ENCODE assay signal across 13 cellular contexts in the genomic region with DNA sequence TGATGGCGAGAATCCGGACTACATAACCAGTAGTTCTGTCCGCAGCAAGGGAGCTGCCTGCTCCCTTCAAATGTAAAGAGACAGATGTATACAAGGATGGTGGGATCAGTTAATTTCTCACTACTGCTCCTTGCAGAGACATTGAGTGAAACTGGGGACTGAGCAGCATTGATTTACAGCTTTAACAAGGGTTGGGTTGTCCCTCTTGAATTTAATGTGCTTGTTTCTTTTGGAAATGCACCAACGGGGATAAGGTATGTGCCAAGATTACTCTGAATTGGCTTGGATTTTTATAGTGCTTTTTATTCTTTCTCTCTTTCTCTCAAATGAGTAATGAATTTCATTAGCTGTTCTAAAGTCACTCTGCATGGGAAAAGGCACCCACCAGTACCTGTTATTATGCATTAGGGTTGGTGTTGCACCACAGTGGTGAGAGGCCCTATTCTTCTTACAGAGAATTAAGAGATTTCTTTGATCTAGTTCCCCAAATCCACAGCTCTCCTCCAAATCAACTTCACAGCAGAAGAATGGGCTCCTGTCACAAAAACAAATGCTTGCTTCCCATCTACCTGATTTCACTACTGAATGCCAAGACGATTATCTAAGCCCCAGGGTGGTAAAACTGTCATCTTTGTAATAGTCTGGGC.
A peak's percentile ranks its signal among the peaks of the same experiment; 100 is the strongest.
DNase-seq lines count a peak whose midpoint lies in the region; ATAC-seq and TF ChIP-seq lines count a peak whose summit lies in the region.
"Had no signal": no experiment of that assay in that cellular context is flagged by ENCODE, and none has a peak within 500 bp of the region (broad histone marks: within the 10 kb centered on the region; RNA-seq: fewer than 3 reads in every experiment).

No MANE protein-coding gene starts in this region.

- peaks cover 44% of the 10 kb centered on the region for H3K36me3 Mint-ChIP-seq in stimulated activated naive CD8-positive, alpha-beta T cell treated with anti-CD3 and anti-CD28 coated beads, Interleukin-15, Interleukin-2, amounts not matched to agents 100 ng/mL and 50 ng/mL, for 24 hours (ENCODE audit: low read depth)
- H3K36me3 Mint-ChIP-seq in activated T-helper 17 cell treated with anti-CD3 and anti-CD28 coated beads, Interleukin-2, amount 50 U/mL, for 72 hours (ENCODE audit: low read depth): peaks cover 89% of the 10 kb centered on the region
- H3K36me3 Mint-ChIP-seq in glutamatergic neuron (ENCODE audit: unreplicated experiment): no peaks in the 10 kb centered on the region

- H3K27me3 Mint-ChIP-seq in stimulated activated naive CD8-positive, alpha-beta T cell treated with anti-CD3 and anti-CD28 coated beads, Interleukin-15, Interleukin-2, amounts not matched to agents 100 ng/mL and 50 ng/mL, for 24 hours: no peaks in the 10 kb centered on the region
- no peaks in the 10 kb centered on the region for H3K27me3 Mint-ChIP-seq in activated T-helper 17 cell treated with anti-CD3 and anti-CD28 coated beads, Interleukin-2, amount 50 U/mL, for 72 hours
- peaks cover 2% of the 10 kb centered on the region for H3K27me3 Mint-ChIP-seq in glutamatergic neuron (ENCODE audit: unreplicated experiment)

- intact Hi-C loops in thyroid gland (cut with DNase I): no loop called here

- H3K27ac ChIP-seq in thyroid gland: no peak overlapping the region
- H3K27ac ChIP-seq: BLaER1, KMS-11 had no signal

- TF ChIP-seq CTCF in glutamatergic neuron (IDR thresholded peaks at IDR 0.05; ENCODE audit: partially characterized antibody, unreplicated experiment) (no peak), thyroid gland (IDR thresholded peaks at IDR 0.05) (no peak)

- no peaks in the 10 kb centered on the region for H3K27me3 ChIP-seq in thyroid gland
- H3K27me3 ChIP-seq: BLaER1 had no signal

- peaks cover 99% of the 10 kb centered on the region for H3K4me1 Mint-ChIP-seq in stimulated activated naive CD8-positive, alpha-beta T cell treated with anti-CD3 and anti-CD28 coated beads, Interleukin-15, Interleukin-2, amounts not matched to agents 100 ng/mL and 50 ng/mL, for 24 hours (ENCODE audit: low read depth)
- H3K4me1 Mint-ChIP-seq in activated T-helper 17 cell treated with anti-CD3 and anti-CD28 coated beads, Interleukin-2, amount 50 U/mL, for 72 hours: peaks cover 71% of the 10 kb centered on the region
- peaks cover 14% of the 10 kb centered on the region for H3K4me1 Mint-ChIP-seq in glutamatergic neuron (ENCODE audit: low read depth, unreplicated experiment)

- peaks cover 5 to 11% of the 10 kb centered on the region in 2 donors for H3K4me1 ChIP-seq in thyroid gland
- H3K4me1 ChIP-seq: HAP-1 had no signal

- H3K4me3 Mint-ChIP-seq in stimulated activated naive CD8-positive, alpha-beta T cell treated with anti-CD3 and anti-CD28 coated beads, Interleukin-15, Interleukin-2, amounts not matched to agents 100 ng/mL and 50 ng/mL, for 24 hours: no peak overlapping the region
- H3K4me3 Mint-ChIP-seq in activated T-helper 17 cell treated with anti-CD3 and anti-CD28 coated beads, Interleukin-2, amount 50 U/mL, for 72 hours: peak overlapping the region; percentile 78
- no peak overlapping the region for H3K4me3 Mint-ChIP-seq in glutamatergic neuron (ENCODE audit: unreplicated experiment)

- no peak for TF ChIP-seq POLR2A in thyroid gland (IDR thresholded peaks at IDR 0.05)

- ATAC-seq in stimulated activated naive CD8-positive, alpha-beta T cell treated with anti-CD3 and anti-CD28 coated beads, Interleukin-15, Interleukin-2, amounts not matched to agents 100 U/mL and 50 U/mL, for 24 hours: no peak
- no peak for ATAC-seq in activated T-helper 17 cell treated with anti-CD3 and anti-CD28 coated beads, Interleukin-2, amount 50 U/mL, for 72 hours (replicated peaks)
- ATAC-seq in GM18909 (IDR thresholded peaks at IDR 0.05; ENCODE audit: poor library complexity, unreplicated experiment): no peak

- H3K4me3 ChIP-seq in thyroid gland (replicated peaks in 1 of 3): no peak overlapping the region
- H3K4me3 ChIP-seq: BLaER1, HAP-1 had no signal

- H3K27ac Mint-ChIP-seq in stimulated activated naive CD8-positive, alpha-beta T cell treated with anti-CD3 and anti-CD28 coated beads, Interleukin-15, Interleukin-2, amounts not matched to agents 100 ng/mL and 50 ng/mL, for 24 hours: peak overlapping the region; percentile 79
- H3K27ac Mint-ChIP-seq in activated T-helper 17 cell treated with anti-CD3 and anti-CD28 coated beads, Interleukin-2, amount 50 U/mL, for 72 hours: peak overlapping the region; percentile 42
- no peak overlapping the region for H3K27ac Mint-ChIP-seq in glutamatergic neuron (ENCODE audit: unreplicated experiment)

- no peaks in the 10 kb centered on the region for H3K9me3 Mint-ChIP-seq in stimulated activated naive CD8-positive, alpha-beta T cell treated with anti-CD3 and anti-CD28 coated beads, Interleukin-15, Interleukin-2, amounts not matched to agents 100 ng/mL and 50 ng/mL, for 24 hours
- no peaks in the 10 kb centered on the region for H3K9me3 Mint-ChIP-seq in activated T-helper 17 cell treated with anti-CD3 and anti-CD28 coated beads, Interleukin-2, amount 50 U/mL, for 72 hours
- no peaks in the 10 kb centered on the region for H3K9me3 Mint-ChIP-seq in glutamatergic neuron (ENCODE audit: unreplicated experiment)

- DNase-seq in stimulated activated naive CD8-positive, alpha-beta T cell treated with anti-CD3 and anti-CD28 coated beads, Interleukin-15, Interleukin-2, amounts not matched to agents 100 U/mL and 50 U/mL, for 24 hours: no peak
- DNase-seq in iPS-NIHi7 (ENCODE audit: extremely low spot score) (peak; percentile 15), RPMI8226 (no peak), glutamatergic neuron (no peak), thyroid gland (no peak)
- DNase-seq: amniotic stem cell, occipital lobe had no signal

- no peaks in the 10 kb centered on the region for H3K9me3 ChIP-seq in thyroid gland
- H3K9me3 ChIP-seq: BLaER1, HAP-1 had no signal

- no peaks in the 10 kb centered on the region for H3K36me3 ChIP-seq in thyroid gland
- H3K36me3 ChIP-seq: HAP-1 had no signal

- 61% methylated on average over 5 of the region's 5 CpGs for WGBS in thyroid gland, 2 donors
